Comparison of ENCODE assay signal across 1 cellular context in the genomic region with DNA sequence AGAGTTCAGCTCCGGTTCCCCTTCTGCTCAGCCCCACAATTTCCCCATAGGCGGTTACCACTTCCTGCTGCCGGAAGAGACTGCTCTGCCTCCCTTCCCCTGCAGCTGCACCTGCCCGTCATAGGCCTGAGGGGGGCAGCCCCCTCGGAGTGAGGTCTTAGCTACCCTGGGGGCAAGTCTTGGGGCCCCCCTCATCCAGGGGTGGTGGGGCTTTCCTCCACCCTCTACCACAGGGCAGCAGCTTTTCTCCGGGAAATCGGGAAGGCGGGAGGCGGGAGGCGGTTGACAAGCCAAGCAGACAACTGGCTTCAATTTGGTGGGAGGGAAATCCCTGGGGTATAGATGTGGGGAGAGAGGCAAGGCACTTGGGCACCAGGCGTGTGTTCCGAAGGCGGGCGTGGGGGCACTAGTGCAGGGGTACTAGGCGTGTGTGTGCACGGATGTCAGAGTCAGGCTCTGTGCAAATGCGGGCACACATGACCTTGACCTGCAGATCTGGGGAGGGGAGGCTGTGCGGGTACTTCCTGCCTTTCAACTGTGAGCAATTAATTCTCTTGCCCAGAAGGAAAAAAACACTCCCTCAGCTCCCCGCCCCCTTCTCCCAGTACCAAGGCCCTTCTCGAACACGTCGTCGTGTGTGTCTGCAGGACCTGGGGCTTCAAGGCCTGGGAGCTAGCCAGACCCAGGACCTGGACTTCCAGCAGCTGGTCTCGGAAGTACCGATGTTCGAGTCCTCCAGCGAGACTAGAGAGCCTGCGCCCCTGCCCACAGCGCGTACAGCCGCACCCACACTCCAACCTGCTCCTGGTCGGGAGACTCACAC.
A peak's percentile ranks its signal among the peaks of the same experiment; 100 is the strongest.
TF ChIP-seq lines count a peak whose summit lies in the region.

No MANE protein-coding gene starts in this region.

TF ChIP-seq in GM12878, 131 proteins besides CTCF, POLR2A, EP300 and RAD21 (continued from another document and continues in another):
- TF ChIP-seq, protein P1, sequence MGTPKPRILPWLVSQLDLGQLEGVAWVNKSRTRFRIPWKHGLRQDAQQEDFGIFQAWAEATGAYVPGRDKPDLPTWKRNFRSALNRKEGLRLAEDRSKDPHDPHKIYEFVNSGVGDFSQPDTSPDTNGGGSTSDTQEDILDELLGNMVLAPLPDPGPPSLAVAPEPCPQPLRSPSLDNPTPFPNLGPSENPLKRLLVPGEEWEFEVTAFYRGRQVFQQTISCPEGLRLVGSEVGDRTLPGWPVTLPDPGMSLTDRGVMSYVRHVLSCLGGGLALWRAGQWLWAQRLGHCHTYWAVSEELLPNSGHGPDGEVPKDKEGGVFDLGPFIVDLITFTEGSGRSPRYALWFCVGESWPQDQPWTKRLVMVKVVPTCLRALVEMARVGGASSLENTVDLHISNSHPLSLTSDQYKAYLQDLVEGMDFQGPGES (IDR thresholded peaks at IDR 0.05), result no peak
- TF ChIP-seq GATAD2B (conservative IDR thresholded peaks at IDR 0.05; ENCODE audit: low read depth) (peak; percentile 30; the same call in 1 of the 2 replicates), JUNB (IDR thresholded peaks at IDR 0.05) (no peak; the same call in 1 of the 2 replicates), SPI1 (IDR thresholded peaks at IDR 0.05; ENCODE audit: borderline replicate concordance, insufficient read depth, low read depth, low read length) (peak; percentile 69; the same call in 1 of the 2 replicates), TCF12 (IDR thresholded peaks at IDR 0.05; ENCODE audit: low read depth, low read length) (peak; percentile 92), MTA3 (IDR thresholded peaks at IDR 0.05; ENCODE audit: borderline replicate concordance, low read length) (peak; percentile 60; the same call in 1 of the 2 replicates), FOXK2 (IDR thresholded peaks at IDR 0.05) (no peak), KLF5 (IDR thresholded peaks at IDR 0.05; ENCODE audit: partially characterized antibody) (no peak), RELA (IDR thresholded peaks at IDR 0.05; ENCODE audit: borderline replicate concordance, partially characterized antibody) (peak; percentile 34), NFYA (IDR thresholded peaks at IDR 0.05; ENCODE audit: borderline replicate concordance, low read depth, low read length) (no peak), LARP7 (IDR thresholded peaks at IDR 0.05) (no peak), TAF1 (IDR thresholded peaks at IDR 0.05; ENCODE audit: borderline replicate concordance, low read depth, low read length) (0 out of 2 replicates have a peak, but pooled peaks have one; percentile 50), NFXL1 (IDR thresholded peaks at IDR 0.05; ENCODE audit: borderline replicate concordance) (no peak), ESRRA (IDR thresholded peaks at IDR 0.05; ENCODE audit: low read length) (no peak), JUND (IDR thresholded peaks at IDR 0.05; ENCODE audit: low read depth, low read length) (no peak), ZBTB33 (IDR thresholded peaks at IDR 0.05) (no peak), RCOR1 (conservative IDR thresholded peaks at IDR 0.05; ENCODE audit: low read depth, low read length) (no peak), IKZF1 (conservative IDR thresholded peaks at IDR 0.05) (peak; percentile 69; the same call in 1 of the 2 replicates), BHLHE40 (IDR thresholded peaks at IDR 0.05; ENCODE audit: borderline replicate concordance in 1 of 2, low read depth in 2 of 2, low read length in 1 of 2) (peak in 1 of 2 experiments; percentile 39; a peak in 2 of 4 replicates), EED (IDR thresholded peaks at IDR 0.05; ENCODE audit: low read depth) (peak; percentile 53; the same call in 1 of the 2 replicates), RELB (IDR thresholded peaks at IDR 0.05; ENCODE audit: low read depth) (peak; percentile 59; the same call in 1 of the 2 replicates), FOS (IDR thresholded peaks at IDR 0.05; ENCODE audit: borderline replicate concordance, extremely low read depth, insufficient read length) (no peak), TARDBP (IDR thresholded peaks at IDR 0.05; ENCODE audit: borderline replicate concordance) (no peak), CREM (IDR thresholded peaks at IDR 0.05; ENCODE audit: low read depth) (peak; percentile 53; the same call in 1 of the 2 replicates), CHD4 (IDR thresholded peaks at IDR 0.05) (no peak), ZNF207 (IDR thresholded peaks at IDR 0.05; ENCODE audit: borderline replicate concordance) (no peak), SREBF2 (IDR thresholded peaks at IDR 0.05; ENCODE audit: low read length) (no peak), POLR2AphosphoS5 (IDR thresholded peaks at IDR 0.05; ENCODE audit: low read length) (peak; percentile 51; the same call in 1 of the 2 replicates), NR2C2 (IDR thresholded peaks at IDR 0.05; ENCODE audit: borderline replicate concordance, control insufficient read depth, insufficient read length, low read depth) (no peak), SMC3 (IDR thresholded peaks at IDR 0.05; ENCODE audit: borderline replicate concordance, low read length) (no peak), ZNF687 (IDR thresholded peaks at IDR 0.05) (peak; percentile 38; the same call in 1 of the 2 replicates), SUZ12 (IDR thresholded peaks at IDR 0.05; ENCODE audit: unreplicated experiment) (no peak), ZNF622 (IDR thresholded peaks at IDR 0.05) (no peak), WRNIP1 (IDR thresholded peaks at IDR 0.05; ENCODE audit: borderline replicate concordance, low read depth, low read length) (no peak), PAX8 (IDR thresholded peaks at IDR 0.05) (no peak), CBX5 (IDR thresholded peaks at IDR 0.05; ENCODE audit: low read depth) (no peak)
- TF ChIP-seq, protein P2, sequence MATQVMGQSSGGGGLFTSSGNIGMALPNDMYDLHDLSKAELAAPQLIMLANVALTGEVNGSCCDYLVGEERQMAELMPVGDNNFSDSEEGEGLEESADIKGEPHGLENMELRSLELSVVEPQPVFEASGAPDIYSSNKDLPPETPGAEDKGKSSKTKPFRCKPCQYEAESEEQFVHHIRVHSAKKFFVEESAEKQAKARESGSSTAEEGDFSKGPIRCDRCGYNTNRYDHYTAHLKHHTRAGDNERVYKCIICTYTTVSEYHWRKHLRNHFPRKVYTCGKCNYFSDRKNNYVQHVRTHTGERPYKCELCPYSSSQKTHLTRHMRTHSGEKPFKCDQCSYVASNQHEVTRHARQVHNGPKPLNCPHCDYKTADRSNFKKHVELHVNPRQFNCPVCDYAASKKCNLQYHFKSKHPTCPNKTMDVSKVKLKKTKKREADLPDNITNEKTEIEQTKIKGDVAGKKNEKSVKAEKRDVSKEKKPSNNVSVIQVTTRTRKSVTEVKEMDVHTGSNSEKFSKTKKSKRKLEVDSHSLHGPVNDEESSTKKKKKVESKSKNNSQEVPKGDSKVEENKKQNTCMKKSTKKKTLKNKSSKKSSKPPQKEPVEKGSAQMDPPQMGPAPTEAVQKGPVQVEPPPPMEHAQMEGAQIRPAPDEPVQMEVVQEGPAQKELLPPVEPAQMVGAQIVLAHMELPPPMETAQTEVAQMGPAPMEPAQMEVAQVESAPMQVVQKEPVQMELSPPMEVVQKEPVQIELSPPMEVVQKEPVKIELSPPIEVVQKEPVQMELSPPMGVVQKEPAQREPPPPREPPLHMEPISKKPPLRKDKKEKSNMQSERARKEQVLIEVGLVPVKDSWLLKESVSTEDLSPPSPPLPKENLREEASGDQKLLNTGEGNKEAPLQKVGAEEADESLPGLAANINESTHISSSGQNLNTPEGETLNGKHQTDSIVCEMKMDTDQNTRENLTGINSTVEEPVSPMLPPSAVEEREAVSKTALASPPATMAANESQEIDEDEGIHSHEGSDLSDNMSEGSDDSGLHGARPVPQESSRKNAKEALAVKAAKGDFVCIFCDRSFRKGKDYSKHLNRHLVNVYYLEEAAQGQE (IDR thresholded peaks at IDR 0.05; ENCODE audit: low read depth, low read length), result no peak
- TF ChIP-seq, protein P3, sequence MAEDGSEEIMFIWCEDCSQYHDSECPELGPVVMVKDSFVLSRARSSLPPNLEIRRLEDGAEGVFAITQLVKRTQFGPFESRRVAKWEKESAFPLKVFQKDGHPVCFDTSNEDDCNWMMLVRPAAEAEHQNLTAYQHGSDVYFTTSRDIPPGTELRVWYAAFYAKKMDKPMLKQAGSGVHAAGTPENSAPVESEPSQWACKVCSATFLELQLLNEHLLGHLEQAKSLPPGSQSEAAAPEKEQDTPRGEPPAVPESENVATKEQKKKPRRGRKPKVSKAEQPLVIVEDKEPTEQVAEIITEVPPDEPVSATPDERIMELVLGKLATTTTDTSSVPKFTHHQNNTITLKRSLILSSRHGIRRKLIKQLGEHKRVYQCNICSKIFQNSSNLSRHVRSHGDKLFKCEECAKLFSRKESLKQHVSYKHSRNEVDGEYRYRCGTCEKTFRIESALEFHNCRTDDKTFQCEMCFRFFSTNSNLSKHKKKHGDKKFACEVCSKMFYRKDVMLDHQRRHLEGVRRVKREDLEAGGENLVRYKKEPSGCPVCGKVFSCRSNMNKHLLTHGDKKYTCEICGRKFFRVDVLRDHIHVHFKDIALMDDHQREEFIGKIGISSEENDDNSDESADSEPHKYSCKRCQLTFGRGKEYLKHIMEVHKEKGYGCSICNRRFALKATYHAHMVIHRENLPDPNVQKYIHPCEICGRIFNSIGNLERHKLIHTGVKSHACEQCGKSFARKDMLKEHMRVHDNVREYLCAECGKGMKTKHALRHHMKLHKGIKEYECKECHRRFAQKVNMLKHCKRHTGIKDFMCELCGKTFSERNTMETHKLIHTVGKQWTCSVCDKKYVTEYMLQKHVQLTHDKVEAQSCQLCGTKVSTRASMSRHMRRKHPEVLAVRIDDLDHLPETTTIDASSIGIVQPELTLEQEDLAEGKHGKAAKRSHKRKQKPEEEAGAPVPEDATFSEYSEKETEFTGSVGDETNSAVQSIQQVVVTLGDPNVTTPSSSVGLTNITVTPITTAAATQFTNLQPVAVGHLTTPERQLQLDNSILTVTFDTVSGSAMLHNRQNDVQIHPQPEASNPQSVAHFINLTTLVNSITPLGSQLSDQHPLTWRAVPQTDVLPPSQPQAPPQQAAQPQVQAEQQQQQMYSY (CRISPR knock-in tag; IDR thresholded peaks at IDR 0.05), result no peak
- TF ChIP-seq, protein P4, sequence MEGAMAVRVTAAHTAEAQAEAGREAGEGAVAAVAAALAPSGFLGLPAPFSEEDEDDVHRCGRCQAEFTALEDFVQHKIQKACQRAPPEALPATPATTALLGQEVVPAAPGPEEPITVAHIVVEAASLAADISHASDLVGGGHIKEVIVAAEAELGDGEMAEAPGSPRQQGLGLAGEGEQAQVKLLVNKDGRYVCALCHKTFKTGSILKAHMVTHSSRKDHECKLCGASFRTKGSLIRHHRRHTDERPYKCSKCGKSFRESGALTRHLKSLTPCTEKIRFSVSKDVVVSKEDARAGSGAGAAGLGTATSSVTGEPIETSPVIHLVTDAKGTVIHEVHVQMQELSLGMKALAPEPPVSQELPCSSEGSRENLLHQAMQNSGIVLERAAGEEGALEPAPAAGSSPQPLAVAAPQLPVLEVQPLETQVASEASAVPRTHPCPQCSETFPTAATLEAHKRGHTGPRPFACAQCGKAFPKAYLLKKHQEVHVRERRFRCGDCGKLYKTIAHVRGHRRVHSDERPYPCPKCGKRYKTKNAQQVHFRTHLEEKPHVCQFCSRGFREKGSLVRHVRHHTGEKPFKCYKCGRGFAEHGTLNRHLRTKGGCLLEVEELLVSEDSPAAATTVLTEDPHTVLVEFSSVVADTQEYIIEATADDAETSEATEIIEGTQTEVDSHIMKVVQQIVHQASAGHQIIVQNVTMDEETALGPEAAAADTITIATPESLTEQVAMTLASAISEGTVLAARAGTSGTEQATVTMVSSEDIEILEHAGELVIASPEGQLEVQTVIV (IDR thresholded peaks at IDR 0.05; ENCODE audit: borderline replicate concordance, partially characterized antibody), result no peak
